In the genomic region with DNA sequence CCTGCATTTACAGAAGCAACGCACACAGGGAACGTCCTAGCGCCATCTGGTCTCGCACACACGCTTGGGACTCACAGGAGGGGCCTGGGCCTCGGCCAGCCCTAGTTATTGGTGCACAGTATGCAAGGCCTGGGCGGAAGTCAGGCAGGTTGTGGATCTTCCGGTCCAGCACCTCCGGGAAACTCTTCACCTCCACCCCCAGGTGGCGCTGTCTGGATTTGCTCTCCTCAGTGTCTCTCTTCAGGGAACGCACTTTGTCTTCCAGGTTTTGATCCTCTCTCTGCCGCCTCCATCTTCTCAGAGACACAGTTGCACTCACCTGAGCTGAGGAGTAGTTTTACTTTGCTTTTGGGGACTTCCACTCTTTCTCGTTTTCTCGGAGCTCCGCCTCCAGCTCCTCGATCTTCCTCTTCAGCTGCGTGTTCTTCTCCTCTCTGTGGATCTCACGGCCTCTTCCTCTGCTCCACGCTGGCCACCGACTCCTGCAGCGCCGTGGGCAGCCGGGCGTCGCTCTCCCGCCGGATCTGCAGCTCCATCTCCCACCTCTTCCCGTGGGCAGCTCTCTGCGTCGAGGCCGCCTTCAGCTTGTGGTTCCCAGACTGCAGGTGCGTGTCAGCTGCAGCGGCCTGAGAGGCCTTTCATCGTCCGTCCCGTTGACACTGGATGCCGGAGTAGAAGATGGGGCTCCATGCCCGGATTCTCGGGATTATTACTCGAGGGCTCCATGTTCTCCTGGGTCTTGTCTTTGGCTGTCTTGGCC, we compare ENCODE assay signal across 9 cellular contexts.
A peak's percentile ranks its signal among the peaks of the same experiment; 100 is the strongest.
DNase-seq lines count a peak whose midpoint lies in the region; ATAC-seq and TF ChIP-seq lines count a peak whose summit lies in the region.
"Had no signal": no experiment of that assay in that cellular context is flagged by ENCODE, and none has a peak within 500 bp of the region (broad histone marks: within the 10 kb centered on the region; RNA-seq: fewer than 3 reads in every experiment).

No MANE protein-coding gene starts in this region.

- H3K23ac ChIP-seq in neuronal stem cell (ENCODE audit: low read depth, low read length, poor library complexity): no peak overlapping the region

- H3K18ac ChIP-seq in neuronal stem cell (ENCODE audit: low read length): no peak overlapping the region

- intact Hi-C loops in Calu3 (cut with micrococcal nuclease; ENCODE audit: unreplicated experiment): no loop called here

- H2BK12ac ChIP-seq in neuronal stem cell (ENCODE audit: low read length): no peak overlapping the region

- CTCF ChIA-PET in Calu3 (lab: Charles Lee): no interaction called here

- H3K4me3 Mint-ChIP-seq in Calu3 (ENCODE audit: low read depth, unreplicated experiment): no peak overlapping the region
- H3K4me3 Mint-ChIP-seq: stimulated activated naive CD8-positive, alpha-beta T cell treated with anti-CD3 and anti-CD28 coated beads, Interleukin-15, amount 100 ng/mL, for 72 hours had no signal

- H2BK5ac ChIP-seq in neuronal stem cell (ENCODE audit: low read length): no peak overlapping the region

- H3K36me3 Mint-ChIP-seq in Calu3 (ENCODE audit: insufficient read depth, unreplicated experiment): no peaks in the 10 kb centered on the region

- H2BK15ac ChIP-seq in neuronal stem cell (ENCODE audit: low read length): no peak overlapping the region

- H3K4me1 ChIP-seq in neuronal stem cell (ENCODE audit: control insufficient read depth in 2 of 2, insufficient read depth in 1 of 2, low read depth in 1 of 2, low read length in 2 of 2): no peaks in the 10 kb centered on the region

- H3K27ac Mint-ChIP-seq in Calu3 (ENCODE audit: unreplicated experiment): no peak overlapping the region
- H3K27ac Mint-ChIP-seq: stimulated activated naive CD8-positive, alpha-beta T cell treated with anti-CD3 and anti-CD28 coated beads, Interleukin-15, amount 100 ng/mL, for 72 hours had no signal

- no peak overlapping the region for H3K4ac ChIP-seq in neuronal stem cell (ENCODE audit: low read length)

- no peaks in the 10 kb centered on the region for H3K4me1 Mint-ChIP-seq in Calu3 (ENCODE audit: low read depth, unreplicated experiment)

- no peak overlapping the region for H3K27ac ChIP-seq in neuronal stem cell (replicated peaks; ENCODE audit: low read length)

- peaks cover 0 to 1% of the 10 kb centered on the region in 2 donors for H3K9me3 ChIP-seq in neuronal stem cell (replicated peaks in 1 of 2; ENCODE audit: control insufficient read depth in 2 of 2, insufficient read depth in 1 of 2, low read depth in 1 of 2, low read length in 2 of 2)

- no peak overlapping the region for H2AK5ac ChIP-seq in neuronal stem cell (ENCODE audit: low read depth, low read length)

- BruUV-seq in Calu3 (replicated peaks; lab: Mats Ljungman, UMichigan): no TSS peak

- H3K9me3 Mint-ChIP-seq in Calu3 (ENCODE audit: low read depth, unreplicated experiment): peaks cover 6% of the 10 kb centered on the region
- H3K9me3 Mint-ChIP-seq: stimulated activated naive CD8-positive, alpha-beta T cell treated with anti-CD3 and anti-CD28 coated beads, Interleukin-15, amount 100 ng/mL, for 72 hours had no signal

- H3K27me3 Mint-ChIP-seq in Calu3 (ENCODE audit: unreplicated experiment): no peaks in the 10 kb centered on the region
- H3K27me3 Mint-ChIP-seq: stimulated activated naive CD8-positive, alpha-beta T cell treated with anti-CD3 and anti-CD28 coated beads, Interleukin-15, amount 100 ng/mL, for 72 hours had no signal

- DNase-seq in Calu3 (peak; percentile 14), LoVo (ENCODE audit: low spot score) (peak; percentile 27), neuronal stem cell (ENCODE audit: low spot score) (no peak)
- DNase-seq in activated CD8-positive, alpha-beta memory T cell treated with anti-CD3 and anti-CD28 coated beads for 24 hours: peak; percentile 85

- no CpG with 5 or more reads among the region's 40 CpGs for WGBS in neuronal stem cell (ENCODE audit: extremely low coverage in 2 of 2, insufficient read length in 2 of 2, insufficient replicate concordance in 1 of 2), 2 donors

- H3K14ac ChIP-seq in neuronal stem cell (ENCODE audit: low read length): no peak overlapping the region

- H3K79me1 ChIP-seq in neuronal stem cell (ENCODE audit: low read depth, low read length): no peaks in the 10 kb centered on the region

- no peaks in the 10 kb centered on the region for H3K36me3 ChIP-seq in neuronal stem cell (replicated peaks in 1 of 2; ENCODE audit: control insufficient read depth in 2 of 2, insufficient read depth in 2 of 2, low read length in 2 of 2)

- no peak overlapping the region for H3K9ac ChIP-seq in neuronal stem cell (ENCODE audit: low read depth, low read length, poor library complexity)

- no peak overlapping the region for H3K4me3 ChIP-seq in neuronal stem cell (ENCODE audit: low read length in 2 of 2)

- no peak overlapping the region for H4K91ac ChIP-seq in neuronal stem cell (ENCODE audit: low read depth, low read length, poor library complexity)

- no peak overlapping the region for H3K4me2 ChIP-seq in neuronal stem cell (ENCODE audit: insufficient read depth, low read length, poor library complexity, severe bottlenecking)

- H4K8ac ChIP-seq in neuronal stem cell (ENCODE audit: low read depth, low read length): no peak overlapping the region

- ATAC-seq in HG02884 (IDR thresholded peaks at IDR 0.05; ENCODE audit: unreplicated experiment): no peak
- no peak for ATAC-seq in GM19351 (IDR thresholded peaks at IDR 0.05; ENCODE audit: unreplicated experiment)
- ATAC-seq in GM21381 (IDR thresholded peaks at IDR 0.05; ENCODE audit: unreplicated experiment): no peak
- ATAC-seq in SK-N-SH treated with all-trans-retinoic acid at 6 μM for 48 hours: no peak
- ATAC-seq: stimulated activated naive CD8-positive, alpha-beta T cell treated with anti-CD3 and anti-CD28 coated beads, Interleukin-15, amount 100 ng/mL, for 72 hours had no signal

- no peaks in the 10 kb centered on the region for H3K27me3 ChIP-seq in neuronal stem cell (ENCODE audit: control insufficient read depth in 3 of 3, insufficient read depth in 3 of 3, low read depth in 1 of 3, low read length in 3 of 3)

- TF ChIP-seq CTCF in Calu3 (IDR thresholded peaks at IDR 0.05; ENCODE audit: unreplicated experiment): no peak

- H2BK120ac ChIP-seq in neuronal stem cell (ENCODE audit: low read depth, low read length): no peak overlapping the region

- H2AFZ ChIP-seq in neuronal stem cell (ENCODE audit: low read length): peak overlapping the region; percentile 64

TF ChIP-seq in SK-N-SH treated with all-trans-retinoic acid at 6 μM for 48 hours, 23 proteins besides CTCF, POLR2A, EP300 and RAD21:
- TF ChIP-seq, protein P1, sequence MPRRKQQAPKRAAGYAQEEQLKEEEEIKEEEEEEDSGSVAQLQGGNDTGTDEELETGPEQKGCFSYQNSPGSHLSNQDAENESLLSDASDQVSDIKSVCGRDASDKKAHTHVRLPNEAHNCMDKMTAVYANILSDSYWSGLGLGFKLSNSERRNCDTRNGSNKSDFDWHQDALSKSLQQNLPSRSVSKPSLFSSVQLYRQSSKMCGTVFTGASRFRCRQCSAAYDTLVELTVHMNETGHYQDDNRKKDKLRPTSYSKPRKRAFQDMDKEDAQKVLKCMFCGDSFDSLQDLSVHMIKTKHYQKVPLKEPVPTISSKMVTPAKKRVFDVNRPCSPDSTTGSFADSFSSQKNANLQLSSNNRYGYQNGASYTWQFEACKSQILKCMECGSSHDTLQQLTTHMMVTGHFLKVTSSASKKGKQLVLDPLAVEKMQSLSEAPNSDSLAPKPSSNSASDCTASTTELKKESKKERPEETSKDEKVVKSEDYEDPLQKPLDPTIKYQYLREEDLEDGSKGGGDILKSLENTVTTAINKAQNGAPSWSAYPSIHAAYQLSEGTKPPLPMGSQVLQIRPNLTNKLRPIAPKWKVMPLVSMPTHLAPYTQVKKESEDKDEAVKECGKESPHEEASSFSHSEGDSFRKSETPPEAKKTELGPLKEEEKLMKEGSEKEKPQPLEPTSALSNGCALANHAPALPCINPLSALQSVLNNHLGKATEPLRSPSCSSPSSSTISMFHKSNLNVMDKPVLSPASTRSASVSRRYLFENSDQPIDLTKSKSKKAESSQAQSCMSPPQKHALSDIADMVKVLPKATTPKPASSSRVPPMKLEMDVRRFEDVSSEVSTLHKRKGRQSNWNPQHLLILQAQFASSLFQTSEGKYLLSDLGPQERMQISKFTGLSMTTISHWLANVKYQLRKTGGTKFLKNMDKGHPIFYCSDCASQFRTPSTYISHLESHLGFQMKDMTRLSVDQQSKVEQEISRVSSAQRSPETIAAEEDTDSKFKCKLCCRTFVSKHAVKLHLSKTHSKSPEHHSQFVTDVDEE (CRISPR knock-in tag; IDR thresholded peaks at IDR 0.05): no peak
- no peak for TF ChIP-seq GLIS3 (CRISPR knock-in tag; IDR thresholded peaks at IDR 0.05)
- no peak for TF ChIP-seq ZC3H10 (CRISPR knock-in tag; IDR thresholded peaks at IDR 0.05)
- TF ChIP-seq, protein P2, sequence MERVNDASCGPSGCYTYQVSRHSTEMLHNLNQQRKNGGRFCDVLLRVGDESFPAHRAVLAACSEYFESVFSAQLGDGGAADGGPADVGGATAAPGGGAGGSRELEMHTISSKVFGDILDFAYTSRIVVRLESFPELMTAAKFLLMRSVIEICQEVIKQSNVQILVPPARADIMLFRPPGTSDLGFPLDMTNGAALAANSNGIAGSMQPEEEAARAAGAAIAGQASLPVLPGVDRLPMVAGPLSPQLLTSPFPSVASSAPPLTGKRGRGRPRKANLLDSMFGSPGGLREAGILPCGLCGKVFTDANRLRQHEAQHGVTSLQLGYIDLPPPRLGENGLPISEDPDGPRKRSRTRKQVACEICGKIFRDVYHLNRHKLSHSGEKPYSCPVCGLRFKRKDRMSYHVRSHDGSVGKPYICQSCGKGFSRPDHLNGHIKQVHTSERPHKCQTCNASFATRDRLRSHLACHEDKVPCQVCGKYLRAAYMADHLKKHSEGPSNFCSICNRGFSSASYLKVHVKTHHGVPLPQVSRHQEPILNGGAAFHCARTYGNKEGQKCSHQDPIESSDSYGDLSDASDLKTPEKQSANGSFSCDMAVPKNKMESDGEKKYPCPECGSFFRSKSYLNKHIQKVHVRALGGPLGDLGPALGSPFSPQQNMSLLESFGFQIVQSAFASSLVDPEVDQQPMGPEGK (CRISPR knock-in tag; IDR thresholded peaks at IDR 0.05; ENCODE audit: borderline replicate concordance): no peak
- TF ChIP-seq, protein P3, sequence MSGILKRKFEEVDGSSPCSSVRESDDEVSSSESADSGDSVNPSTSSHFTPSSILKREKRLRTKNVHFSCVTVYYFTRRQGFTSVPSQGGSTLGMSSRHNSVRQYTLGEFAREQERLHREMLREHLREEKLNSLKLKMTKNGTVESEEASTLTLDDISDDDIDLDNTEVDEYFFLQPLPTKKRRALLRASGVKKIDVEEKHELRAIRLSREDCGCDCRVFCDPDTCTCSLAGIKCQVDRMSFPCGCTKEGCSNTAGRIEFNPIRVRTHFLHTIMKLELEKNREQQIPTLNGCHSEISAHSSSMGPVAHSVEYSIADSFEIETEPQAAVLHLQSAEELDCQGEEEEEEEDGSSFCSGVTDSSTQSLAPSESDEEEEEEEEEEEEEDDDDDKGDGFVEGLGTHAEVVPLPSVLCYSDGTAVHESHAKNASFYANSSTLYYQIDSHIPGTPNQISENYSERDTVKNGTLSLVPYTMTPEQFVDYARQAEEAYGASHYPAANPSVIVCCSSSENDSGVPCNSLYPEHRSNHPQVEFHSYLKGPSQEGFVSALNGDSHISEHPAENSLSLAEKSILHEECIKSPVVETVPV (CRISPR knock-in tag; IDR thresholded peaks at IDR 0.05): no peak
- no peak for TF ChIP-seq ZNF70 (CRISPR knock-in tag; IDR thresholded peaks at IDR 0.05)
